Comparison of ENCODE assay signal across 1 cellular context in genomic region chr22:22887621-22888503, GRCh38.
TF ChIP-seq lines count a peak whose summit lies in the region.

IGLL5 (plus strand) TSS chr22:22887816; CDS start chr22:22888054, 238 bp downstream.

TF ChIP-seq in K562, 482 proteins besides CTCF, POLR2A, EP300 and RAD21 (continued from another document and continues in another):
- TF ChIP-seq, protein P1, sequence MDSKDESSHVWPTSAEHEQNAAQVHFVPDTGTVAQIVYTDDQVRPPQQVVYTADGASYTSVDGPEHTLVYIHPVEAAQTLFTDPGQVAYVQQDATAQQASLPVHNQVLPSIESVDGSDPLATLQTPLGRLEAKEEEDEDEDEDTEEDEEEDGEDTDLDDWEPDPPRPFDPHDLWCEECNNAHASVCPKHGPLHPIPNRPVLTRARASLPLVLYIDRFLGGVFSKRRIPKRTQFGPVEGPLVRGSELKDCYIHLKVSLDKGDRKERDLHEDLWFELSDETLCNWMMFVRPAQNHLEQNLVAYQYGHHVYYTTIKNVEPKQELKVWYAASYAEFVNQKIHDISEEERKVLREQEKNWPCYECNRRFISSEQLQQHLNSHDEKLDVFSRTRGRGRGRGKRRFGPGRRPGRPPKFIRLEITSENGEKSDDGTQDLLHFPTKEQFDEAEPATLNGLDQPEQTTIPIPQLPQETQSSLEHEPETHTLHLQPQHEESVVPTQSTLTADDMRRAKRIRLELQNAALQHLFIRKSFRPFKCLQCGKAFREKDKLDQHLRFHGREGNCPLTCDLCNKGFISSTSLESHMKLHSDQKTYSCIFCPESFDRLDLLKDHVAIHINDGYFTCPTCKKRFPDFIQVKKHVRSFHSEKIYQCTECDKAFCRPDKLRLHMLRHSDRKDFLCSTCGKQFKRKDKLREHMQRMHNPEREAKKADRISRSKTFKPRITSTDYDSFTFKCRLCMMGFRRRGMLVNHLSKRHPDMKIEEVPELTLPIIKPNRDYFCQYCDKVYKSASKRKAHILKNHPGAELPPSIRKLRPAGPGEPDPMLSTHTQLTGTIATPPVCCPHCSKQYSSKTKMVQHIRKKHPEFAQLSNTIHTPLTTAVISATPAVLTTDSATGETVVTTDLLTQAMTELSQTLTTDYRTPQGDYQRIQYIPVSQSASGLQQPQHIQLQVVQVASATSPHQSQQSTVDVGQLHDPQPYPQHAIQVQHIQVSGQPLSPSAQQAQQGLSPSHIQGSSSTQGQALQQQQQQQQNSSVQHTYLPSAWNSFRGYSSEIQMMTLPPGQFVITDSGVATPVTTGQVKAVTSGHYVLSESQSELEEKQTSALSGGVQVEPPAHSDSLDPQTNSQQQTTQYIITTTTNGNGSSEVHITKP (IDR thresholded peaks at IDR 0.05; ENCODE audit: partially characterized antibody): peak; percentile 42
- TF ChIP-seq, protein P2, sequence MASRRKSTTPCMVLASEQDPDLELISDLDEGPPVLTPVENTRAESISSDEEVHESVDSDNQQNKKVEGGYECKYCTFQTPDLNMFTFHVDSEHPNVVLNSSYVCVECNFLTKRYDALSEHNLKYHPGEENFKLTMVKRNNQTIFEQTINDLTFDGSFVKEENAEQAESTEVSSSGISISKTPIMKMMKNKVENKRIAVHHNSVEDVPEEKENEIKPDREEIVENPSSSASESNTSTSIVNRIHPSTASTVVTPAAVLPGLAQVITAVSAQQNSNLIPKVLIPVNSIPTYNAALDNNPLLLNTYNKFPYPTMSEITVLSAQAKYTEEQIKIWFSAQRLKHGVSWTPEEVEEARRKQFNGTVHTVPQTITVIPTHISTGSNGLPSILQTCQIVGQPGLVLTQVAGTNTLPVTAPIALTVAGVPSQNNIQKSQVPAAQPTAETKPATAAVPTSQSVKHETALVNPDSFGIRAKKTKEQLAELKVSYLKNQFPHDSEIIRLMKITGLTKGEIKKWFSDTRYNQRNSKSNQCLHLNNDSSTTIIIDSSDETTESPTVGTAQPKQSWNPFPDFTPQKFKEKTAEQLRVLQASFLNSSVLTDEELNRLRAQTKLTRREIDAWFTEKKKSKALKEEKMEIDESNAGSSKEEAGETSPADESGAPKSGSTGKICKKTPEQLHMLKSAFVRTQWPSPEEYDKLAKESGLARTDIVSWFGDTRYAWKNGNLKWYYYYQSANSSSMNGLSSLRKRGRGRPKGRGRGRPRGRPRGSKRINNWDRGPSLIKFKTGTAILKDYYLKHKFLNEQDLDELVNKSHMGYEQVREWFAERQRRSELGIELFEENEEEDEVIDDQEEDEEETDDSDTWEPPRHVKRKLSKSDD (conservative IDR thresholded peaks at IDR 0.05; ENCODE audit: low read length): no peak
- no peak for TF ChIP-seq SRSF7 (optimal IDR thresholded peaks at IDR 0.05; ENCODE audit: low read depth, low read length)
- no peak for TF ChIP-seq ZNF830 (CRISPR knock-in tag; IDR thresholded peaks at IDR 0.05)
- TF ChIP-seq PRMT5 (CRISPR knock-in tag; IDR thresholded peaks at IDR 0.05): peak; percentile 52; the same call in 1 of the 2 replicates
- no peak for TF ChIP-seq KAT7 (CRISPR knock-in tag; IDR thresholded peaks at IDR 0.05; ENCODE audit: borderline replicate concordance)
- TF ChIP-seq EHMT2 (IDR thresholded peaks at IDR 0.05): no peak
- no peak for TF ChIP-seq ZKSCAN8 (CRISPR knock-in tag; IDR thresholded peaks at IDR 0.05)
- TF ChIP-seq SIN3A (IDR thresholded peaks at IDR 0.05; ENCODE audit: borderline replicate concordance in 2 of 2, control insufficient read depth in 1 of 2, low read depth in 2 of 2, low read length in 2 of 2): no peak
- TF ChIP-seq, protein P3, sequence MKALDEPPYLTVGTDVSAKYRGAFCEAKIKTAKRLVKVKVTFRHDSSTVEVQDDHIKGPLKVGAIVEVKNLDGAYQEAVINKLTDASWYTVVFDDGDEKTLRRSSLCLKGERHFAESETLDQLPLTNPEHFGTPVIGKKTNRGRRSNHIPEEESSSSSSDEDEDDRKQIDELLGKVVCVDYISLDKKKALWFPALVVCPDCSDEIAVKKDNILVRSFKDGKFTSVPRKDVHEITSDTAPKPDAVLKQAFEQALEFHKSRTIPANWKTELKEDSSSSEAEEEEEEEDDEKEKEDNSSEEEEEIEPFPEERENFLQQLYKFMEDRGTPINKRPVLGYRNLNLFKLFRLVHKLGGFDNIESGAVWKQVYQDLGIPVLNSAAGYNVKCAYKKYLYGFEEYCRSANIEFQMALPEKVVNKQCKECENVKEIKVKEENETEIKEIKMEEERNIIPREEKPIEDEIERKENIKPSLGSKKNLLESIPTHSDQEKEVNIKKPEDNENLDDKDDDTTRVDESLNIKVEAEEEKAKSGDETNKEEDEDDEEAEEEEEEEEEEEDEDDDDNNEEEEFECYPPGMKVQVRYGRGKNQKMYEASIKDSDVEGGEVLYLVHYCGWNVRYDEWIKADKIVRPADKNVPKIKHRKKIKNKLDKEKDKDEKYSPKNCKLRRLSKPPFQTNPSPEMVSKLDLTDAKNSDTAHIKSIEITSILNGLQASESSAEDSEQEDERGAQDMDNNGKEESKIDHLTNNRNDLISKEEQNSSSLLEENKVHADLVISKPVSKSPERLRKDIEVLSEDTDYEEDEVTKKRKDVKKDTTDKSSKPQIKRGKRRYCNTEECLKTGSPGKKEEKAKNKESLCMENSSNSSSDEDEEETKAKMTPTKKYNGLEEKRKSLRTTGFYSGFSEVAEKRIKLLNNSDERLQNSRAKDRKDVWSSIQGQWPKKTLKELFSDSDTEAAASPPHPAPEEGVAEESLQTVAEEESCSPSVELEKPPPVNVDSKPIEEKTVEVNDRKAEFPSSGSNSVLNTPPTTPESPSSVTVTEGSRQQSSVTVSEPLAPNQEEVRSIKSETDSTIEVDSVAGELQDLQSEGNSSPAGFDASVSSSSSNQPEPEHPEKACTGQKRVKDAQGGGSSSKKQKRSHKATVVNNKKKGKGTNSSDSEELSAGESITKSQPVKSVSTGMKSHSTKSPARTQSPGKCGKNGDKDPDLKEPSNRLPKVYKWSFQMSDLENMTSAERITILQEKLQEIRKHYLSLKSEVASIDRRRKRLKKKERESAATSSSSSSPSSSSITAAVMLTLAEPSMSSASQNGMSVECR (CRISPR knock-in tag; IDR thresholded peaks at IDR 0.05): no peak
- no peak for TF ChIP-seq ZNF780A (CRISPR knock-in tag; IDR thresholded peaks at IDR 0.05)
- no peak for TF ChIP-seq POLR2AphosphoS5 (IDR thresholded peaks at IDR 0.05; ENCODE audit: control insufficient read depth, insufficient read depth, low read depth, low read length)
- 0 out of 4 replicates have a peak, but pooled peaks of 1 of the 2 experiments have one; percentile 40 for TF ChIP-seq UBTF (IDR thresholded peaks at IDR 0.05; ENCODE audit: borderline replicate concordance in 1 of 2, low read depth in 2 of 2, low read length in 2 of 2)
- no peak for TF ChIP-seq NFE2 (IDR thresholded peaks at IDR 0.05; ENCODE audit: low read depth)
- no peak for TF ChIP-seq ZKSCAN1 (IDR thresholded peaks at IDR 0.05; ENCODE audit: low read depth, low read length)
- no peak for TF ChIP-seq GTF2E2 (tag; IDR thresholded peaks at IDR 0.05)
- no peak for TF ChIP-seq HIVEP1 (CRISPR knock-in tag; IDR thresholded peaks at IDR 0.05)
- TF ChIP-seq TEAD2 (tag; IDR thresholded peaks at IDR 0.05): no peak
- no peak for TF ChIP-seq CBX2 (IDR thresholded peaks at IDR 0.05; ENCODE audit: insufficient read depth, low read length, poor library complexity, severe bottlenecking)
- TF ChIP-seq SAFB2 (IDR thresholded peaks at IDR 0.05; ENCODE audit: borderline replicate concordance, low read depth, low read length, severe bottlenecking): no peak
- peak; percentile 3 for TF ChIP-seq ZNF184 (CRISPR knock-in tag; IDR thresholded peaks at IDR 0.05)
- TF ChIP-seq PTBP1 (IDR thresholded peaks at IDR 0.05; ENCODE audit: low read depth, low read length): no peak
- TF ChIP-seq FOXP4 (CRISPR knock-in tag; IDR thresholded peaks at IDR 0.05; ENCODE audit: borderline replicate concordance): no peak
- no peak for TF ChIP-seq POLR2B (IDR thresholded peaks at IDR 0.05; ENCODE audit: low read depth, partially characterized antibody)
- TF ChIP-seq PREB (CRISPR knock-in tag; IDR thresholded peaks at IDR 0.05): no peak
- TF ChIP-seq STAT5B (CRISPR knock-in tag; IDR thresholded peaks at IDR 0.05): no peak
- TF ChIP-seq ZNF766 (CRISPR knock-in tag; conservative IDR thresholded peaks at IDR 0.05): no peak
- no peak for TF ChIP-seq ZNF79 (CRISPR knock-in tag; IDR thresholded peaks at IDR 0.05; ENCODE audit: low read depth)
- no peak for TF ChIP-seq KDM2B (CRISPR knock-in tag; IDR thresholded peaks at IDR 0.05)
- TF ChIP-seq MAFK (IDR thresholded peaks at IDR 0.05; ENCODE audit: low read length): peak; percentile 5; the same call in 1 of the 2 replicates
- TF ChIP-seq EZH2 (IDR thresholded peaks at IDR 0.05; ENCODE audit: borderline replicate concordance, low read depth, low read length): no peak
- no peak for TF ChIP-seq ZNF609 (CRISPR knock-in tag; IDR thresholded peaks at IDR 0.05; ENCODE audit: borderline replicate concordance)
- no peak for TF ChIP-seq NRF1 (conservative IDR thresholded peaks at IDR 0.05 in 1 of 2, IDR thresholded peaks at IDR 0.05 in 1 of 2)
- TF ChIP-seq CC2D1A (IDR thresholded peaks at IDR 0.05): no peak
- no peak for TF ChIP-seq ZNF277 (CRISPR knock-in tag; IDR thresholded peaks at IDR 0.05; ENCODE audit: borderline replicate concordance)
- TF ChIP-seq SIN3B (IDR thresholded peaks at IDR 0.05; ENCODE audit: low read depth): no peak
- TF ChIP-seq KLF13 (tag; IDR thresholded peaks at IDR 0.05; ENCODE audit: borderline replicate concordance, low read depth): no peak
